Comparison of ENCODE assay signal across 1 cellular context in the genomic region with DNA sequence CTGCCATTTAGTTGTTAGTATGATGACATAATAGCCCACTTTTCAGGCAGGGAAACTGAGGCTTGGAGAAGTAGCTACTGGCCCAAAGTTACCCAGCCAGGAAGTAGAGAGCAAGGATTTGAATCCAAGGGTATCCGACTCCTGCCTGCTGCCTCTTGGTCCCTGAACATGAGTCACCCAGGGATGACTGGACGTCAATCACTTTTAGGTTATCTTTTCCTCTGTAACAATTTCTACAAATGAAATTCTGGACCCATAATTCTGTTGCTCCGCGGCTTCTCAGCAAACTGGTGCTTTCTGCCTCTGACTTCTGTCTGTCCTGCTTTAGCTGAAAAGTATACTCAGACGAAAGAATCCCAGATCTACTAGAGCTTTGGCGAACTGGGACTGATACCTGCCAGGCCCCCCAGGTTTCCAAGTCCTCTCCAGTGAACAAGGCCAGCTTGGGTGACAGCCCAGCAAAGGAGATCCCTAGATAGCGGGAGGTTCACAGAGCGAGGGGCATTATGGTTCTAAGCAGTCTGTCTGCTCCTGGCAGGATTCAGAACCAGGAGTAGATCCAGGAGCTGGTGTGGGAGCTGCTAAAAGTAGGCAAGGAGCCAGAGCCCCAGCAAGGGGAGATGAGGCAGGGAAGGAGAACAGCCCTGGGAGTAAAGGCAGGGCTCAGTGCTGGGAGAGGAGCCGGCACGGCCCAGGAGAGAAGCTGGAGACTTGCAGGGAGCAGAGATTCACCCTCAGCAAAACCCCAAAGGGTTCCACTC.
A peak's percentile ranks its signal among the peaks of the same experiment; 100 is the strongest.
TF ChIP-seq lines count a peak whose summit lies in the region.

No MANE protein-coding gene starts in this region.

TF ChIP-seq in HepG2, 621 proteins besides CTCF, POLR2A, EP300 and RAD21:
- TF ChIP-seq DMAP1 (CRISPR knock-in tag; IDR thresholded peaks at IDR 0.05) (no peak), HOXD1 (CRISPR knock-in tag; IDR thresholded peaks at IDR 0.05) (no peak), ZNF629 (CRISPR knock-in tag; conservative IDR thresholded peaks at IDR 0.05) (0 out of 2 replicates have a peak, but pooled peaks have one; percentile 7), ZKSCAN8 (CRISPR knock-in tag; IDR thresholded peaks at IDR 0.05; ENCODE audit: borderline replicate concordance) (no peak), AKAP8 (CRISPR knock-in tag; IDR thresholded peaks at IDR 0.05) (no peak)
- TF ChIP-seq, protein P1, sequence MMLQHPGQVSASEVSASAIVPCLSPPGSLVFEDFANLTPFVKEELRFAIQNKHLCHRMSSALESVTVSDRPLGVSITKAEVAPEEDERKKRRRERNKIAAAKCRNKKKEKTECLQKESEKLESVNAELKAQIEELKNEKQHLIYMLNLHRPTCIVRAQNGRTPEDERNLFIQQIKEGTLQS (CRISPR knock-in tag; IDR thresholded peaks at IDR 0.05) = no peak
- TF ChIP-seq, protein P2, sequence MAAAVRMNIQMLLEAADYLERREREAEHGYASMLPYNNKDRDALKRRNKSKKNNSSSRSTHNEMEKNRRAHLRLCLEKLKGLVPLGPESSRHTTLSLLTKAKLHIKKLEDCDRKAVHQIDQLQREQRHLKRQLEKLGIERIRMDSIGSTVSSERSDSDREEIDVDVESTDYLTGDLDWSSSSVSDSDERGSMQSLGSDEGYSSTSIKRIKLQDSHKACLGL (CRISPR knock-in tag; IDR thresholded peaks at IDR 0.05) = no peak
